1 cellular context compared by ENCODE assay signal in genomic region chr13:60655268-60655667, GRCh38.
TF ChIP-seq lines count a peak whose summit lies in the region.

No MANE protein-coding gene starts in this region.

TF ChIP-seq in H1, 55 proteins besides CTCF, POLR2A, EP300 and RAD21 (continued from another document):
- TF ChIP-seq CHD7 (IDR thresholded peaks at IDR 0.05; ENCODE audit: insufficient replicate concordance, low read length) = no peak
- no peak for TF ChIP-seq CHD2 (IDR thresholded peaks at IDR 0.05; ENCODE audit: low read length)
- no peak for TF ChIP-seq RFX5 (IDR thresholded peaks at IDR 0.05; ENCODE audit: borderline replicate concordance, low read depth, low read length)
